20 cellular contexts compared by ENCODE assay signal in genomic region chr15:84859651-84860050, GRCh38. TPM values are rescaled to one million over a fixed set of nuclear protein-coding genes. Genes with fewer than 3 reads are reported as not detected.
"Had no signal": no experiment of that assay in that cellular context is flagged by ENCODE, and none has a peak within 500 bp of the region (broad histone marks: within the 10 kb centered on the region; RNA-seq: fewer than 3 reads in every experiment).

No MANE protein-coding gene starts in this region.

- DNase-seq: activated CD4-positive, alpha-beta T cell treated with anti-CD3 and anti-CD28 coated beads for 1 hour; activated CD4-positive, alpha-beta T cell treated with anti-CD3 and anti-CD28 coated beads, Interleukin-2, amount 50 U/mL, for 1 hour; activated CD8-positive, alpha-beta T cell treated with anti-CD3 and anti-CD28 coated beads, Interleukin-2, amount 10 ng/mL, durations not matched to agents 7 days and 5 days; activated gamma-delta T cell; central memory CD4-positive, alpha-beta T cell; dorsolateral prefrontal cortex; effector memory CD8-positive, alpha-beta T cell; lower lobe of right lung; naive thymus-derived CD4-positive, alpha-beta T cell; ovary; right cardiac atrium; stimulated activated CD4-positive, alpha-beta T cell treated with anti-CD3 and anti-CD28 coated beads, Interleukin-4, amount 100 ng/mL, for 4 hours; T-cell; testis had no signal

- H3K36me3 Mint-ChIP-seq: activated naive CD4-positive, alpha-beta T cell treated with anti-CD3 and anti-CD28 coated beads, Interleukin-2, amount 50 U/mL, for 72 hours; brain; naive thymus-derived CD4-positive, alpha-beta T cell; T-cell had no signal

- ATAC-seq: activated CD8-positive, alpha-beta T cell treated with anti-CD3 and anti-CD28 coated beads, Interleukin-2, amount 10 ng/mL, durations not matched to agents 7 days and 5 days; activated naive CD4-positive, alpha-beta T cell treated with anti-CD3 and anti-CD28 coated beads, Interleukin-2, amount 50 U/mL, for 72 hours; effector memory CD8-positive, alpha-beta T cell; naive thymus-derived CD4-positive, alpha-beta T cell; right cardiac atrium; T-cell had no signal

- H3K9me3 Mint-ChIP-seq: activated naive CD4-positive, alpha-beta T cell treated with anti-CD3 and anti-CD28 coated beads, Interleukin-2, amount 50 U/mL, for 72 hours; activated T-helper 1 cell treated with anti-CD3 and anti-CD28 coated beads, Interleukin-12 subunit alpha, Interleukin-12 subunit beta, Interleukin-2, Interleukin-4 antibody, amounts not matched to agents 30 ng/mL and 10 ng/mL and 1 ng/mL, durations not matched to agents 14 hours and 24 hours and 36 hours; brain; effector memory CD8-positive, alpha-beta T cell; T-cell; T-helper 2 cell treated with Interferon-gamma antibody and Interleukin-4, amounts not matched to agents 5 μg/mL and 100 μg/mL, for 36 hours had no signal

- H3K27me3 Mint-ChIP-seq: brain; effector memory CD8-positive, alpha-beta T cell; T-cell had no signal

- H3K4me1 Mint-ChIP-seq: naive thymus-derived CD4-positive, alpha-beta T cell; T-cell had no signal

- H3K27ac ChIP-seq: dorsolateral prefrontal cortex, lower lobe of right lung, ovary, testis had no signal

- H3K27ac Mint-ChIP-seq: activated CD8-positive, alpha-beta T cell treated with anti-CD3 and anti-CD28 coated beads, Interleukin-2, amount 10 ng/mL, durations not matched to agents 7 days and 5 days; activated naive CD4-positive, alpha-beta T cell treated with anti-CD3 and anti-CD28 coated beads, Interleukin-2, amount 50 U/mL, for 72 hours; activated T-helper 1 cell treated with anti-CD3 and anti-CD28 coated beads, Interleukin-12 subunit alpha, Interleukin-12 subunit beta, Interleukin-2, Interleukin-4 antibody, amounts not matched to agents 30 ng/mL and 10 ng/mL and 1 ng/mL, durations not matched to agents 14 hours and 24 hours and 36 hours; brain; effector memory CD8-positive, alpha-beta T cell; naive thymus-derived CD4-positive, alpha-beta T cell; T-cell; T-helper 2 cell treated with Interferon-gamma antibody and Interleukin-4, amounts not matched to agents 5 μg/mL and 100 μg/mL, for 36 hours had no signal

- H3K4me3 Mint-ChIP-seq: activated CD8-positive, alpha-beta T cell treated with anti-CD3 and anti-CD28 coated beads, Interleukin-2, amount 10 ng/mL, durations not matched to agents 7 days and 5 days; activated T-helper 1 cell treated with anti-CD3 and anti-CD28 coated beads, Interleukin-12 subunit alpha, Interleukin-12 subunit beta, Interleukin-2, Interleukin-4 antibody, amounts not matched to agents 30 ng/mL and 10 ng/mL and 1 ng/mL, durations not matched to agents 14 hours and 24 hours and 36 hours; brain; effector memory CD8-positive, alpha-beta T cell; naive thymus-derived CD4-positive, alpha-beta T cell; T-cell; T-helper 2 cell treated with Interferon-gamma antibody and Interleukin-4, amounts not matched to agents 5 μg/mL and 100 μg/mL, for 36 hours had no signal

- H3K27me3 ChIP-seq: dorsolateral prefrontal cortex, ovary, testis, upper lobe of left lung had no signal

- H3K4me3 ChIP-seq: dorsolateral prefrontal cortex, lower lobe of right lung, ovary, testis, upper lobe of left lung had no signal

- H3K36me3 ChIP-seq: ovary had no signal

- H3K9me3 ChIP-seq: lower lobe of right lung, ovary, testis, upper lobe of left lung had no signal

- H3K4me1 ChIP-seq: testis had no signal

RNA-seq across cellular contexts. Expression of gene SLC28A1, which starts 24.8 kb away (rescaled TPM):
- polyA plus RNA-seq: endothelial cell of umbilical vein; naive thymus-derived CD4-positive, alpha-beta T cell had no signal
